In the genomic region with DNA sequence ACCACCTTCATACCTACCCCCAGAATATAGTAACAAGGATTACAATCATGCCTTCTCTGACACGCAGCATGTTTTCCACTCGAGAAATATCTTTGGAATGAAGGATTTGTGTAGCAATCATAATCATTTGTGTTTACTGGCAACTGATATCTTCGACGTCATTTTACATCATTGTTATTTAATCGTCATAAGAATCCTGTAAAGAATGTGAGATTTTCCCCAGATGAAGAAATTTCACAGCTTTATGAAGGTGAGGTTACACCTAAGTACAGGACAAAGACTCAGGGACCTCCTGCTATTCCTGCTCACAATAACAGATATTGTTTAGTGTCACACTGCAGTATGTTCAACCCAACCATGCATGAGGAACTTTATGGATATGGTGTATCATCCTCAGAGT, we compare ENCODE assay signal across 36 cellular contexts.
"Had no signal": no experiment of that assay in that cellular context is flagged by ENCODE, and none has a peak within 500 bp of the region (broad histone marks: within the 10 kb centered on the region; RNA-seq: fewer than 3 reads in every experiment).

No MANE protein-coding gene starts in this region.

- H3K36me3 Mint-ChIP-seq: activated CD4-positive, alpha-beta memory T cell treated with anti-CD3 and anti-CD28 coated beads for 36 hours; activated CD8-positive, alpha-beta memory T cell treated with anti-CD3 and anti-CD28 coated beads, Interleukin-2, amount 10 ng/mL, durations not matched to agents 7 days and 5 days; activated naive CD4-positive, alpha-beta T cell treated with anti-CD3 and anti-CD28 coated beads, Interleukin-2, amount 50 U/mL, for 24 hours; activated naive CD8-positive, alpha-beta T cell treated with anti-CD3 and anti-CD28 coated beads for 36 hours had no signal

- H3K36me3 ChIP-seq: adrenal gland, gastrocnemius medialis, heart left ventricle had no signal

- H3K9me3 ChIP-seq: adrenal gland, body of pancreas, gastrocnemius medialis, heart left ventricle had no signal

- ATAC-seq: activated CD4-positive, alpha-beta T cell treated with anti-CD3 and anti-CD28 coated beads for 36 hours; activated CD8-positive, alpha-beta memory T cell treated with anti-CD3 and anti-CD28 coated beads, Interleukin-2, amount 10 ng/mL, durations not matched to agents 7 days and 5 days; activated CD8-positive, alpha-beta T cell treated with anti-CD3 and anti-CD28 coated beads, Interleukin-2, amount 10 ng/mL, durations not matched to agents 7 days and 5 days; activated naive CD8-positive, alpha-beta T cell treated with anti-CD3 and anti-CD28 coated beads, Interleukin-2, amount 50 U/mL, for 24 hours; body of pancreas; esophagus mucosa; foreskin keratinocyte; gastrocnemius medialis; heart left ventricle; T-helper 17 cell had no signal

- H3K27me3 ChIP-seq: adrenal gland, body of pancreas, dorsolateral prefrontal cortex, foreskin keratinocyte, gastrocnemius medialis, heart left ventricle had no signal

- H3K4me1 ChIP-seq: adrenal gland, body of pancreas, foreskin keratinocyte, gastrocnemius medialis had no signal

- H3K4me1 Mint-ChIP-seq: activated CD4-positive, alpha-beta T cell treated with anti-CD3 and anti-CD28 coated beads for 36 hours; activated CD4-positive, alpha-beta T cell treated with anti-CD3 and anti-CD28 coated beads, Interleukin-2, amount 10 ng/mL, durations not matched to agents 24 days and 14 days; activated naive CD4-positive, alpha-beta T cell treated with anti-CD3 and anti-CD28 coated beads, Interleukin-2, amount 50 U/mL, for 24 hours; T-helper 17 cell had no signal

- H3K27ac ChIP-seq: adrenal gland, body of pancreas, coronary artery, dorsolateral prefrontal cortex, foreskin keratinocyte, gastrocnemius medialis, heart left ventricle had no signal

- H3K4me3 Mint-ChIP-seq: activated CD4-positive, alpha-beta memory T cell treated with anti-CD3 and anti-CD28 coated beads for 36 hours; activated CD4-positive, alpha-beta T cell treated with anti-CD3 and anti-CD28 coated beads for 36 hours; activated CD4-positive, alpha-beta T cell treated with anti-CD3 and anti-CD28 coated beads, Interleukin-2, amount 10 ng/mL, durations not matched to agents 24 days and 14 days; activated CD8-positive, alpha-beta memory T cell treated with anti-CD3 and anti-CD28 coated beads, Interleukin-2, amount 10 ng/mL, durations not matched to agents 7 days and 5 days; activated CD8-positive, alpha-beta T cell treated with anti-CD3 and anti-CD28 coated beads, Interleukin-2, amount 10 ng/mL, durations not matched to agents 7 days and 5 days; activated naive CD4-positive, alpha-beta T cell treated with anti-CD3 and anti-CD28 coated beads for 36 hours; activated naive CD4-positive, alpha-beta T cell treated with anti-CD3 and anti-CD28 coated beads, Interleukin-2, amount 50 U/mL, for 24 hours; activated naive CD8-positive, alpha-beta T cell treated with anti-CD3 and anti-CD28 coated beads for 36 hours; activated naive CD8-positive, alpha-beta T cell treated with anti-CD3 and anti-CD28 coated beads, Interleukin-2, amount 50 U/mL, for 24 hours; activated T-helper 1 cell treated with anti-CD3 and anti-CD28 coated beads, Interleukin-12 subunit alpha, Interleukin-12 subunit beta, Interleukin-2, Interleukin-4 antibody, amounts not matched to agents 30 ng/mL and 10 ng/mL and 1 ng/mL, durations not matched to agents 14 hours and 24 hours and 36 hours; dendritic cell treated with granulocyte-macrophage colony-stimulating factor and Interleukin-4, amounts not matched to agents 40 ng/mL and 50 ng/mL, for 4 days; endodermal cell; T-helper 17 cell; T-helper 2 cell treated with Interferon-gamma antibody and Interleukin-4, amounts not matched to agents 5 μg/mL and 100 μg/mL, for 36 hours had no signal

- DNase-seq: activated CD4-positive, alpha-beta memory T cell treated with anti-CD3 and anti-CD28 coated beads for 36 hours; activated CD4-positive, alpha-beta T cell treated with anti-CD3 and anti-CD28 coated beads for 36 hours; activated CD4-positive, CD25-positive, alpha-beta regulatory T cell; activated CD4-positive, CD25-positive, alpha-beta regulatory T cell treated with anti-CD3 and anti-CD28 coated beads, Interleukin-2, amount 50 U/mL, for 72 hours; activated CD8-positive, alpha-beta memory T cell treated with anti-CD3 and anti-CD28 coated beads, Interleukin-2, amount 10 ng/mL, durations not matched to agents 7 days and 5 days; activated CD8-positive, alpha-beta memory T cell treated with anti-CD3 and anti-CD28 coated beads, Interleukin-2, amount 50 U/mL, for 4 hours; activated CD8-positive, alpha-beta T cell treated with anti-CD3 and anti-CD28 coated beads, Interleukin-2, amount 10 ng/mL, durations not matched to agents 7 days and 5 days; activated effector memory CD4-positive, alpha-beta T cell treated with anti-CD3 and anti-CD28 coated beads, Interleukin-2, amount 50 U/mL, for 16 hours; activated naive CD4-positive, alpha-beta T cell treated with anti-CD3 and anti-CD28 coated beads for 36 hours; activated naive CD8-positive, alpha-beta T cell treated with anti-CD3 and anti-CD28 coated beads for 36 hours; activated naive CD8-positive, alpha-beta T cell treated with anti-CD3 and anti-CD28 coated beads, Interleukin-2, amount 50 U/mL, for 24 hours; activated T-cell treated with anti-CD3 and anti-CD28 coated beads, Interleukin-2, amount 50 U/mL, for 1 hour; activated T-cell treated with anti-CD3 and anti-CD28 coated beads, Interleukin-2, amount 50 U/mL, for 48 hours; adrenal gland; amygdala; aorta; body of pancreas; caudate nucleus; dorsolateral prefrontal cortex; effector memory CD4-positive, alpha-beta T cell; endodermal cell; foreskin keratinocyte; gastrocnemius medialis; glutamatergic neuron; heart left ventricle; T-helper 1 cell; T-helper 17 cell; T1000 had no signal

- H3K9me3 Mint-ChIP-seq: activated CD4-positive, alpha-beta memory T cell treated with anti-CD3 and anti-CD28 coated beads for 36 hours; activated CD4-positive, alpha-beta T cell treated with anti-CD3 and anti-CD28 coated beads, Interleukin-2, amount 10 ng/mL, durations not matched to agents 24 days and 14 days; activated naive CD4-positive, alpha-beta T cell treated with anti-CD3 and anti-CD28 coated beads for 36 hours; activated naive CD4-positive, alpha-beta T cell treated with anti-CD3 and anti-CD28 coated beads, Interleukin-2, amount 50 U/mL, for 24 hours; activated naive CD8-positive, alpha-beta T cell treated with anti-CD3 and anti-CD28 coated beads for 36 hours; activated naive CD8-positive, alpha-beta T cell treated with anti-CD3 and anti-CD28 coated beads, Interleukin-2, amount 50 U/mL, for 24 hours; activated T-helper 1 cell treated with anti-CD3 and anti-CD28 coated beads, Interleukin-12 subunit alpha, Interleukin-12 subunit beta, Interleukin-2, Interleukin-4 antibody, amounts not matched to agents 30 ng/mL and 10 ng/mL and 1 ng/mL, durations not matched to agents 14 hours and 24 hours and 36 hours; activated T-helper 2 cell treated with anti-CD3 and anti-CD28 coated beads, Interferon-gamma antibody, Interleukin-2, Interleukin-4, amounts not matched to agents 10 μg/mL and 5 μg/mL and 100 μg/mL, durations not matched to agents 14 hours and 24 hours and 36 hours; dendritic cell treated with granulocyte-macrophage colony-stimulating factor and Interleukin-4, amounts not matched to agents 40 ng/mL and 50 ng/mL, for 4 days; endodermal cell; T-helper 2 cell treated with Interferon-gamma antibody and Interleukin-4, amounts not matched to agents 5 μg/mL and 100 μg/mL, for 36 hours had no signal

- H3K27ac Mint-ChIP-seq: activated CD4-positive, alpha-beta memory T cell treated with anti-CD3 and anti-CD28 coated beads for 36 hours; activated CD4-positive, alpha-beta T cell treated with anti-CD3 and anti-CD28 coated beads for 36 hours; activated CD4-positive, alpha-beta T cell treated with anti-CD3 and anti-CD28 coated beads, Interleukin-2, amount 10 ng/mL, durations not matched to agents 24 days and 14 days; activated CD8-positive, alpha-beta memory T cell treated with anti-CD3 and anti-CD28 coated beads, Interleukin-2, amount 10 ng/mL, durations not matched to agents 7 days and 5 days; activated CD8-positive, alpha-beta T cell treated with anti-CD3 and anti-CD28 coated beads, Interleukin-2, amount 10 ng/mL, durations not matched to agents 7 days and 5 days; activated naive CD4-positive, alpha-beta T cell treated with anti-CD3 and anti-CD28 coated beads for 36 hours; activated naive CD4-positive, alpha-beta T cell treated with anti-CD3 and anti-CD28 coated beads, Interleukin-2, amount 50 U/mL, for 24 hours; activated naive CD8-positive, alpha-beta T cell treated with anti-CD3 and anti-CD28 coated beads for 36 hours; activated naive CD8-positive, alpha-beta T cell treated with anti-CD3 and anti-CD28 coated beads, Interleukin-2, amount 50 U/mL, for 24 hours; activated T-helper 1 cell treated with anti-CD3 and anti-CD28 coated beads, Interleukin-12 subunit alpha, Interleukin-12 subunit beta, Interleukin-2, Interleukin-4 antibody, amounts not matched to agents 30 ng/mL and 10 ng/mL and 1 ng/mL, durations not matched to agents 14 hours and 24 hours and 36 hours; activated T-helper 2 cell treated with anti-CD3 and anti-CD28 coated beads, Interferon-gamma antibody, Interleukin-2, Interleukin-4, amounts not matched to agents 10 μg/mL and 5 μg/mL and 100 μg/mL, durations not matched to agents 14 hours and 24 hours and 36 hours; dendritic cell treated with granulocyte-macrophage colony-stimulating factor and Interleukin-4, amounts not matched to agents 40 ng/mL and 50 ng/mL, for 4 days; T-helper 17 cell; T-helper 2 cell treated with Interferon-gamma antibody and Interleukin-4, amounts not matched to agents 5 μg/mL and 100 μg/mL, for 36 hours had no signal

- H3K4me3 ChIP-seq: adrenal gland, body of pancreas, coronary artery, dorsolateral prefrontal cortex, gastrocnemius medialis, heart left ventricle had no signal

- H3K27me3 Mint-ChIP-seq: activated CD4-positive, alpha-beta T cell treated with anti-CD3 and anti-CD28 coated beads, Interleukin-2, amount 10 ng/mL, durations not matched to agents 24 days and 14 days; activated naive CD8-positive, alpha-beta T cell treated with anti-CD3 and anti-CD28 coated beads, Interleukin-2, amount 50 U/mL, for 24 hours; dendritic cell treated with granulocyte-macrophage colony-stimulating factor and Interleukin-4, amounts not matched to agents 40 ng/mL and 50 ng/mL, for 4 days had no signal
